8 cellular contexts compared by ENCODE assay signal in the genomic region with DNA sequence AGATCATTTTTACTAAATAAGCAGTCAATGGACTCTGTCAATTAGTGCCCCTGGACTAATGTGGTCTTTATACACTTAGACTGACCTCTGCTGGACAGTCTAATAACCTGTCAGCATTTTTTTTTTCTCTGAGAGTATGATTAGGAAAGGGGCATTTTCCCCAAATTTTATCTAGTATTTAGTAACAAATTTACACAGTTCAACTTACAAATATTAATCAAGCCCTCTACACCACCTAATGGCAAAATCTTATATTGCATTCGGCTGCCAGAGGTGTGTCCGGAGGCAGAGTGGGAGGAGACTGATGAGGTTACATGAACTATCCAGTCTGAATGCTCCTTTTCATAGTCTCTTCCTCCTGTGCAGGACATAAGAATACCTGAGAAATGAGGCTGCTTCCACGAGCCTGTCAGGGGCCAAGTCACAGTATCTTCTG. TPM values are rescaled to one million over a fixed set of nuclear protein-coding genes. Genes with fewer than 3 reads are reported as not detected.
A peak's percentile ranks its signal among the peaks of the same experiment; 100 is the strongest.
DNase-seq lines count a peak whose midpoint lies in the region; ATAC-seq and TF ChIP-seq lines count a peak whose summit lies in the region.

No MANE protein-coding gene starts in this region.

- H3K27me3 Mint-ChIP-seq in activated CD8-positive, alpha-beta memory T cell treated with anti-CD3 and anti-CD28 coated beads, Interleukin-2, amount 10 ng/mL, durations not matched to agents 7 days and 5 days = no peaks in the 10 kb centered on the region
- peaks cover 4% of the 10 kb centered on the region for H3K27me3 Mint-ChIP-seq in neural progenitor cell (ENCODE audit: insufficient read depth, low read depth)

- H3K4me2 ChIP-seq in BLaER1 (peak overlapping the region; percentile 72), neural progenitor cell (no peak overlapping the region)

- peak overlapping the region; percentile 66 for H3K27ac Mint-ChIP-seq in activated CD8-positive, alpha-beta memory T cell treated with anti-CD3 and anti-CD28 coated beads, Interleukin-2, amount 10 ng/mL, durations not matched to agents 7 days and 5 days
- no peak overlapping the region for H3K27ac Mint-ChIP-seq in neural progenitor cell

- no peak overlapping the region for H3K4me3 ChIP-seq in BLaER1
- no peak overlapping the region for H3K4me3 ChIP-seq in esophagus muscularis mucosa
- H3K4me3 ChIP-seq in neural progenitor cell = no peak overlapping the region
- H3K4me3 ChIP-seq in vagina = no peak overlapping the region

- ATAC-seq in GM18861 (IDR thresholded peaks at IDR 0.05; ENCODE audit: unreplicated experiment) (peak; percentile 58), HG03378 (IDR thresholded peaks at IDR 0.05; ENCODE audit: unreplicated experiment) (peak; percentile 78)
- ATAC-seq in activated CD8-positive, alpha-beta memory T cell treated with anti-CD3 and anti-CD28 coated beads, Interleukin-2, amount 10 ng/mL, durations not matched to agents 7 days and 5 days = peak; percentile 97

- no peaks in the 10 kb centered on the region for H3K9me3 ChIP-seq in BLaER1
- no peaks in the 10 kb centered on the region for H3K9me3 ChIP-seq in esophagus muscularis mucosa
- H3K9me3 ChIP-seq in neural progenitor cell (ENCODE audit: low read depth) = no peaks in the 10 kb centered on the region
- H3K9me3 ChIP-seq in vagina = no peaks in the 10 kb centered on the region

- H4K20me1 ChIP-seq in BLaER1 (peaks cover 10% of the 10 kb centered on the region; the same call in 1 of the 2 replicates), neural progenitor cell (ENCODE audit: low read depth) (no peaks in the 10 kb centered on the region)

- intact Hi-C loops in esophagus muscularis mucosa (cut with DNase I) (loop anchor here (5.0 to 10.0 kb wide), 4 partner anchors 130 to 443 kb away; partner anchors contain the start of genes EAF1 and METTL6), vagina (cut with DNase I) (loop anchor here (10.0 kb wide), 1 partner anchor 113 kb away; no protein-coding TSS in a partner anchor)

- H2AFZ ChIP-seq in neural progenitor cell (replicated peaks) = no peak overlapping the region

- H3K27ac ChIP-seq in BLaER1 (no peak overlapping the region), esophagus muscularis mucosa (replicated peaks in 1 of 4) (no peak overlapping the region), neural progenitor cell (no peak overlapping the region), vagina (no peak overlapping the region)

- TF ChIP-seq POLR2A in esophagus muscularis mucosa (IDR thresholded peaks at IDR 0.05; ENCODE audit: low read depth) (no peak), vagina (IDR thresholded peaks at IDR 0.05) (no peak)

- peaks cover 4% of the 10 kb centered on the region for H3K36me3 Mint-ChIP-seq in activated CD8-positive, alpha-beta memory T cell treated with anti-CD3 and anti-CD28 coated beads, Interleukin-2, amount 10 ng/mL, durations not matched to agents 7 days and 5 days
- H3K36me3 Mint-ChIP-seq in neural progenitor cell = peaks cover 1% of the 10 kb centered on the region

- H3K4me1 Mint-ChIP-seq in activated CD8-positive, alpha-beta memory T cell treated with anti-CD3 and anti-CD28 coated beads, Interleukin-2, amount 10 ng/mL, durations not matched to agents 7 days and 5 days = peaks cover 21% of the 10 kb centered on the region
- no peaks in the 10 kb centered on the region for H3K4me1 Mint-ChIP-seq in neural progenitor cell

- H3K36me3 ChIP-seq in BLaER1 (peaks cover 44% of the 10 kb centered on the region), esophagus muscularis mucosa (peaks cover 17 to 54% (median 28%) of the 10 kb centered on the region in 4 donors), neural progenitor cell (no peaks in the 10 kb centered on the region), vagina (peaks cover 0 to 14% of the 10 kb centered on the region in 2 donors)

- H3F3A ChIP-seq in neural progenitor cell (ENCODE audit: low read depth) = peaks cover 17% of the 10 kb centered on the region

- H3K4me1 ChIP-seq in BLaER1 (peaks cover 40% of the 10 kb centered on the region), esophagus muscularis mucosa (peaks cover 0 to 9% (median 0%) of the 10 kb centered on the region in 4 donors), neural progenitor cell (peaks cover 13% of the 10 kb centered on the region), vagina (no peaks in the 10 kb centered on the region)

- CTCF ChIA-PET in activated CD8-positive, alpha-beta memory T cell treated with anti-CD3 and anti-CD28 coated beads, Interleukin-2, amount 10 ng/mL, durations not matched to agents 7 days and 5 days (lab: Charles Lee) = interaction anchor here (0.6 to 6.0 kb wide), 30 partner anchors 14 to 506 kb away, joined by 3 to 55 read pairs (median 4); partner anchors contain the start of gene RBSN

- no peak overlapping the region for H3K4me3 Mint-ChIP-seq in activated CD8-positive, alpha-beta memory T cell treated with anti-CD3 and anti-CD28 coated beads, Interleukin-2, amount 10 ng/mL, durations not matched to agents 7 days and 5 days
- H3K4me3 Mint-ChIP-seq in neural progenitor cell = no peak overlapping the region

- peak; percentile 59 to 70 (median 61) for TF ChIP-seq CTCF in esophagus muscularis mucosa (IDR thresholded peaks at IDR 0.05)
- TF ChIP-seq CTCF in neural progenitor cell (IDR thresholded peaks at IDR 0.05) = peak; percentile 75
- TF ChIP-seq CTCF in vagina (IDR thresholded peaks at IDR 0.05) = peak; percentile 40 to 58 (median 46)

- H3K27me3 ChIP-seq in BLaER1 (no peaks in the 10 kb centered on the region), esophagus muscularis mucosa (no peaks in the 10 kb centered on the region), neural progenitor cell (no peaks in the 10 kb centered on the region), vagina (no peaks in the 10 kb centered on the region)

- no peaks in the 10 kb centered on the region for H3K79me2 ChIP-seq in neural progenitor cell (ENCODE audit: low read depth)

- WGBS in esophagus muscularis mucosa = 6% methylated on average over 3 of the region's 3 CpGs

- peak; percentile 48 to 68 for DNase-seq in NOMO-1 (lab: John Stamatoyannopoulos, UW; ENCODE audit: unreplicated experiment in 2 of 2)
- peak; percentile 86 for DNase-seq in activated CD8-positive, alpha-beta memory T cell treated with anti-CD3 and anti-CD28 coated beads, Interleukin-2, amount 10 ng/mL, durations not matched to agents 7 days and 5 days
- peak; percentile 90 for DNase-seq in esophagus muscularis mucosa (ENCODE audit: extremely low spot score)
- peak; percentile 57 for DNase-seq in neural progenitor cell (ENCODE audit: low spot score)
- DNase-seq in vagina (ENCODE audit: extremely low spot score in 2 of 2) = no peak

- H3K9me3 Mint-ChIP-seq in activated CD8-positive, alpha-beta memory T cell treated with anti-CD3 and anti-CD28 coated beads, Interleukin-2, amount 10 ng/mL, durations not matched to agents 7 days and 5 days (ENCODE audit: low read depth) = no peaks in the 10 kb centered on the region
- H3K9me3 Mint-ChIP-seq in neural progenitor cell = no peaks in the 10 kb centered on the region

- H3K9ac ChIP-seq in BLaER1 (no peak overlapping the region), neural progenitor cell (no peak overlapping the region)

- no peak for TF ChIP-seq EP300 in esophagus muscularis mucosa (IDR thresholded peaks at IDR 0.05)

RNA-seq across cellular contexts. Expression of gene COLQ, which starts 36.0 kb away (rescaled TPM):
- 1 to 10 TPM; 2.3 to 4.7 TPM for total RNA-seq in activated CD8-positive, alpha-beta memory T cell treated with anti-CD3 and anti-CD28 coated beads, Interleukin-2, amount 10 ng/mL, durations not matched to agents 7 days and 5 days
- total RNA-seq in esophagus muscularis mucosa (1 to 10 TPM; 1.2 to 3.1 (median 1.8) TPM), neural progenitor cell (ENCODE audit: low replicate concordance) (1.5 and 2.8 TPM in 2 replicates), vagina (12.8 TPM)

RNA-seq across cellular contexts. Expression of gene HACL1, which starts 43.8 kb away (rescaled TPM):
- total RNA-seq in activated CD8-positive, alpha-beta memory T cell treated with anti-CD3 and anti-CD28 coated beads, Interleukin-2, amount 10 ng/mL, durations not matched to agents 7 days and 5 days = 10 to 100 TPM; 24.4 to 25.5 TPM
- 10 to 100 TPM; 19.3 to 27.0 (median 22.0) TPM for total RNA-seq in esophagus muscularis mucosa
- total RNA-seq in neural progenitor cell (ENCODE audit: low replicate concordance) = 38.8 and 48.6 TPM in 2 replicates
- 8.1 TPM for total RNA-seq in vagina

RNA-seq across cellular contexts. Expression of gene BTD, which starts 44.0 kb away (rescaled TPM):
- 1 to 10 TPM; 5.2 to 6.2 TPM for total RNA-seq in activated CD8-positive, alpha-beta memory T cell treated with anti-CD3 and anti-CD28 coated beads, Interleukin-2, amount 10 ng/mL, durations not matched to agents 7 days and 5 days
- 10 to 100 TPM; 38.5 to 65.2 (median 41.6) TPM for total RNA-seq in esophagus muscularis mucosa
- total RNA-seq in neural progenitor cell (ENCODE audit: low replicate concordance) = 11.7 and 16.0 TPM in 2 replicates
- total RNA-seq in vagina = 10.6 TPM

Comparison
In these comparisons a context has a peak if more than half of its experiments do, and no peak if none do; other contexts are left out.
1. DNase-seq: peak in NOMO-1 (2 of 2), activated CD8-positive, alpha-beta memory T cell treated with anti-CD3 and anti-CD28 coated beads, Interleukin-2, amount 10 ng/mL, durations not matched to agents 7 days and 5 days (single experiment), esophagus muscularis mucosa (single experiment) and neural progenitor cell (single experiment); none in vagina (0 of 2).
2. Peak in every context shown above with its lines, with median percentiles within 50 percentile points of each other: ATAC-seq and CTCF ChIP-seq.